Comparison of ENCODE assay signal across 8 cellular contexts in genomic region chr7:139361523-139361922, GRCh38. TPM values are rescaled to one million over a fixed set of nuclear protein-coding genes. Genes with fewer than 3 reads are reported as not detected.
A peak's percentile ranks its signal among the peaks of the same experiment; 100 is the strongest.
DNase-seq lines count a peak whose midpoint lies in the region; ATAC-seq and TF ChIP-seq lines count a peak whose summit lies in the region.
"Had no signal": no experiment of that assay in that cellular context is flagged by ENCODE, and none has a peak within 500 bp of the region (broad histone marks: within the 10 kb centered on the region; RNA-seq: fewer than 3 reads in every experiment).

No MANE protein-coding gene starts in this region.

- peaks cover 0 to 33% of the 10 kb centered on the region in 2 experiments; a peak in 1 of 3 replicates for H3K36me3 ChIP-seq in HEK293 (ENCODE audit: control insufficient read depth in 2 of 2, insufficient read depth in 1 of 2, low read length in 2 of 2)

- H3K4me3 ChIP-seq in HEK293 (ENCODE audit: low read depth, low read length) (peak overlapping the region; percentile 74), fibroblast of the aortic adventitia (ENCODE audit: low read depth, low read length) (peak overlapping the region; percentile 92), skin epidermis (peak overlapping the region; percentile 64 to 98 (median 95))

- TF ChIP-seq CTCF in HEK293 (tag by site-specific recombination; IDR thresholded peaks at IDR 0.05), result no peak
- TF ChIP-seq CTCF in VCaP (conservative IDR thresholded peaks at IDR 0.05), result no peak
- TF ChIP-seq CTCF in fibroblast of the aortic adventitia (IDR thresholded peaks at IDR 0.05; ENCODE audit: insufficient read depth, low read length), result no peak

- H3K4me1 ChIP-seq in HEK293 (ENCODE audit: control insufficient read depth, insufficient read depth, low read length), result peaks cover 7% of the 10 kb centered on the region; the same call in 1 of the 2 replicates

- POLR2A ChIA-PET in HEK293 (lab: Yijun Ruan, JAX), result no interaction called here

- DNase-seq in fibroblast of the aortic adventitia (ENCODE audit: low read depth), result no peak
- no peak for DNase-seq in SIG-M5 treated with dmso at 0.1 percent for 504 hours (lab: John Stamatoyannopoulos, UW; ENCODE audit: unreplicated experiment)
- DNase-seq in DMS53 treated with DMSO at 0.1 percent for 48 hours (lab: John Stamatoyannopoulos, UW; ENCODE audit: unreplicated experiment), result no peak
- DNase-seq: cerebellar nuclear complex had no signal

- CTCF ChIA-PET in HEK293 (lab: Yijun Ruan, JAX), result interaction anchor here (0.7 kb wide), 1 partner anchor 23 kb away, joined by 3 read pairs; no protein-coding TSS in a partner anchor

- ATAC-seq in HG02970 (IDR thresholded peaks at IDR 0.05; ENCODE audit: low FRiP score, unreplicated experiment), result no peak

- no peak overlapping the region for H3K27ac ChIP-seq in HEK293 (ENCODE audit: extremely low read depth, low read depth, low read length)
- H3K27ac ChIP-seq in VCaP, result peak overlapping the region; percentile 99
- H3K27ac ChIP-seq in skin epidermis, result peak overlapping the region in 9 of 21 experiments; percentile 87 to 100 (median 99)

- H3K9me3 ChIP-seq in HEK293 (ENCODE audit: control insufficient read depth, insufficient read depth, low read depth, low read length), result no peaks in the 10 kb centered on the region

TF ChIP-seq in HEK293, 187 proteins besides CTCF, POLR2A, EP300 and RAD21:
- peak; percentile 60 for TF ChIP-seq PRDM1 (tag by site-specific recombination; IDR thresholded peaks at IDR 0.05)
- TF ChIP-seq ZBTB11 (tag by site-specific recombination; conservative IDR thresholded peaks at IDR 0.05; ENCODE audit: low read depth), result no peak
- TF ChIP-seq EGR2 (tag by site-specific recombination; IDR thresholded peaks at IDR 0.05; ENCODE audit: low read depth), result no peak
- peak; percentile 66; the same call in 1 of the 2 replicates for TF ChIP-seq IKZF3 (tag by site-specific recombination; IDR thresholded peaks at IDR 0.05)
- peak; percentile 32; the same call in 1 of the 2 replicates for TF ChIP-seq PRDM6 (tag by site-specific recombination; IDR thresholded peaks at IDR 0.05)

RNA-seq across cellular contexts. Expression of gene LUC7L2, which starts 1.8 kb away (rescaled TPM):
- total RNA-seq in fibroblast of the aortic adventitia (ENCODE audit: low replicate concordance), result 58.5 and 93.7 TPM in 2 replicates

RNA-seq across cellular contexts. Expression of gene FMC1, which starts 20.4 kb away (rescaled TPM):
- 8.4 and 9.6 TPM in 2 replicates for total RNA-seq in fibroblast of the aortic adventitia (ENCODE audit: low replicate concordance)
